Comparison of ENCODE assay signal across 41 cellular contexts in the genomic region with DNA sequence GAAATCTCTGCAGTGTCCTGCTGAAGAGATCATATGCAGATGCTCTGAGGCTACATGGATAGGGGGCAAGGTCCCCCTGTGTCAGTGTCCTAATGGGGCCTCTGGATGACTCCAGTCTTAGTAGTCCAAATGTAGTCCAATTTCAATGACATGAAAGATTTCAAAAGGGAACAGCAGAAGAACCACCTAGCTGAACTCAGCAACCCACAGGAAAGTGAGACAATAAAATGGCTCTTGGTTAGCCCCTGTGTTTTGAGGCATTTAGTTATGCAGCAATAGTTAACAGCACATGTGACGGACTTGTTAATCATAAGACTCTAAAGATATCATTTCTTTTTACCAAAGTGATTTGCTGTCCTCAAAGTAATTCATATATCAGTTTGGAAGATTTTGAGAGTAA. TPM values are rescaled to one million over a fixed set of nuclear protein-coding genes. Genes with fewer than 3 reads are reported as not detected.
"Had no signal": no experiment of that assay in that cellular context is flagged by ENCODE, and none has a peak within 500 bp of the region (broad histone marks: within the 10 kb centered on the region; RNA-seq: fewer than 3 reads in every experiment).

No MANE protein-coding gene starts in this region.

- H3K4me1 ChIP-seq: adrenal gland, ascending aorta, body of pancreas, breast epithelium had no signal

- H3K4me1 Mint-ChIP-seq: activated naive CD4-positive, alpha-beta T cell treated with anti-CD3 and anti-CD28 coated beads, Interleukin-2, amount 10 ng/mL, durations not matched to agents 7 days and 5 days; activated naive CD4-positive, alpha-beta T cell treated with anti-CD3 and anti-CD28 coated beads, Interleukin-2, amount 50 U/mL, for 24 hours; activated naive CD8-positive, alpha-beta T cell treated with anti-CD3 and anti-CD28 coated beads for 36 hours; activated naive CD8-positive, alpha-beta T cell treated with anti-CD3 and anti-CD28 coated beads, Interleukin-2, amount 10 ng/mL, durations not matched to agents 7 days and 5 days; activated naive CD8-positive, alpha-beta T cell treated with anti-CD3 and anti-CD28 coated beads, Interleukin-2, amount 50 U/mL, for 24 hours; activated T-helper 17 cell treated with anti-CD3 and anti-CD28 coated beads, Interleukin-2, amount 50 U/mL, for 72 hours; brain; central memory CD8-positive, alpha-beta T cell had no signal

- H3K4me3 Mint-ChIP-seq: activated naive CD4-positive, alpha-beta T cell treated with anti-CD3 and anti-CD28 coated beads for 36 hours; activated naive CD4-positive, alpha-beta T cell treated with anti-CD3 and anti-CD28 coated beads, Interleukin-2, amount 10 ng/mL, durations not matched to agents 7 days and 5 days; activated naive CD4-positive, alpha-beta T cell treated with anti-CD3 and anti-CD28 coated beads, Interleukin-2, amount 50 U/mL, for 24 hours; activated naive CD8-positive, alpha-beta T cell; activated naive CD8-positive, alpha-beta T cell treated with anti-CD3 and anti-CD28 coated beads for 36 hours; activated naive CD8-positive, alpha-beta T cell treated with anti-CD3 and anti-CD28 coated beads, Interleukin-2, amount 10 ng/mL, durations not matched to agents 7 days and 5 days; activated naive CD8-positive, alpha-beta T cell treated with anti-CD3 and anti-CD28 coated beads, Interleukin-2, amount 50 U/mL, for 24 hours; activated T-cell treated with anti-CD3 and anti-CD28 coated beads, Interleukin-2, amount 50 U/mL, for 24 hours; activated T-cell treated with anti-CD3 and anti-CD28 coated beads, Interleukin-2, amount 50 U/mL, for 4 hours; activated T-cell treated with anti-CD3 and anti-CD28 coated beads, Interleukin-2, amount 50 U/mL, for 72 hours; activated T-helper 1 cell treated with anti-CD3 and anti-CD28 coated beads, Interleukin-12 subunit alpha, Interleukin-12 subunit beta, Interleukin-2, Interleukin-4 antibody, amounts not matched to agents 30 ng/mL and 10 ng/mL and 1 ng/mL, durations not matched to agents 14 hours and 24 hours and 36 hours; activated T-helper 17 cell treated with anti-CD3 and anti-CD28 coated beads, Interleukin-2, amount 50 U/mL, for 72 hours; brain; central memory CD8-positive, alpha-beta T cell had no signal

- H3K27me3 ChIP-seq: adrenal gland, ascending aorta, body of pancreas, brain microvascular endothelial cell, breast epithelium, cardiac muscle cell had no signal

- ATAC-seq: activated naive CD4-positive, alpha-beta T cell treated with anti-CD3 and anti-CD28 coated beads, Interleukin-2, amount 50 U/mL, for 72 hours; activated naive CD8-positive, alpha-beta T cell treated with anti-CD3 and anti-CD28 coated beads, Interleukin-2, amount 50 U/mL, for 24 hours; activated T-cell treated with anti-CD3 and anti-CD28 coated beads, Interleukin-2, amount 50 U/mL, for 4 hours; activated T-cell treated with anti-CD3 and anti-CD28 coated beads, Interleukin-2, amount 50 U/mL, for 72 hours; activated T-helper 17 cell treated with anti-CD3 and anti-CD28 coated beads, Interleukin-2, amount 50 U/mL, for 72 hours; body of pancreas had no signal

- DNase-seq: activated effector memory CD4-positive, alpha-beta T cell treated with anti-CD3 and anti-CD28 coated beads, Interleukin-2, amount 50 U/mL, for 16 hours; activated effector memory CD4-positive, alpha-beta T cell treated with Interleukin-2 at 50 U/mL for 16 hours; activated gamma-delta T cell; activated gamma-delta T cell treated with Interleukin-2 at 50 U/mL for 16 hours; activated naive CD4-positive, alpha-beta T cell; activated naive CD4-positive, alpha-beta T cell treated with anti-CD3 and anti-CD28 coated beads for 36 hours; activated naive CD4-positive, alpha-beta T cell treated with anti-CD3 and anti-CD28 coated beads, Interleukin-2, amount 10 ng/mL, durations not matched to agents 7 days and 5 days; activated naive CD4-positive, alpha-beta T cell treated with anti-CD3 and anti-CD28 coated beads, Interleukin-2, amount 50 U/mL, for 16 hours; activated naive CD4-positive, alpha-beta T cell treated with Interleukin-2 at 50 U/mL for 16 hours; activated naive CD8-positive, alpha-beta T cell treated with anti-CD3 and anti-CD28 coated beads for 36 hours; activated naive CD8-positive, alpha-beta T cell treated with anti-CD3 and anti-CD28 coated beads, Interleukin-2, amount 10 ng/mL, durations not matched to agents 7 days and 5 days; activated naive CD8-positive, alpha-beta T cell treated with anti-CD3 and anti-CD28 coated beads, Interleukin-2, amount 50 U/mL, for 24 hours; activated T-cell treated with anti-CD3 and anti-CD28 coated beads, Interleukin-2, amount 50 U/mL, for 1 hour; activated T-cell treated with anti-CD3 and anti-CD28 coated beads, Interleukin-2, amount 50 U/mL, for 24 hours; activated T-cell treated with anti-CD3 and anti-CD28 coated beads, Interleukin-2, amount 50 U/mL, for 4 hours; activated T-cell treated with anti-CD3 and anti-CD28 coated beads, Interleukin-2, amount 50 U/mL, for 48 hours; activated T-cell treated with anti-CD3 and anti-CD28 coated beads, Interleukin-2, amount 50 U/mL, for 72 hours; amniotic stem cell; amygdala; anterior cingulate cortex; aorta; body of pancreas; brain microvascular endothelial cell; caudate nucleus; central memory CD4-positive, alpha-beta T cell had no signal

- H3K27me3 Mint-ChIP-seq: activated naive CD4-positive, alpha-beta T cell treated with anti-CD3 and anti-CD28 coated beads, Interleukin-2, amount 10 ng/mL, durations not matched to agents 7 days and 5 days; activated naive CD4-positive, alpha-beta T cell treated with anti-CD3 and anti-CD28 coated beads, Interleukin-2, amount 50 U/mL, for 24 hours; activated naive CD8-positive, alpha-beta T cell treated with anti-CD3 and anti-CD28 coated beads for 36 hours; activated T-cell treated with anti-CD3 and anti-CD28 coated beads, Interleukin-2, amount 50 U/mL, for 24 hours; activated T-helper 17 cell treated with anti-CD3 and anti-CD28 coated beads, Interleukin-2, amount 50 U/mL, for 72 hours; brain had no signal

- H3K36me3 Mint-ChIP-seq: activated naive CD4-positive, alpha-beta T cell treated with anti-CD3 and anti-CD28 coated beads, Interleukin-2, amount 10 ng/mL, durations not matched to agents 7 days and 5 days; activated naive CD4-positive, alpha-beta T cell treated with anti-CD3 and anti-CD28 coated beads, Interleukin-2, amount 50 U/mL, for 24 hours; activated naive CD4-positive, alpha-beta T cell treated with anti-CD3 and anti-CD28 coated beads, Interleukin-2, amount 50 U/mL, for 72 hours; activated naive CD8-positive, alpha-beta T cell; activated naive CD8-positive, alpha-beta T cell treated with anti-CD3 and anti-CD28 coated beads for 36 hours; brain had no signal

- H3K9me3 Mint-ChIP-seq: activated naive CD4-positive, alpha-beta T cell treated with anti-CD3 and anti-CD28 coated beads for 36 hours; activated naive CD4-positive, alpha-beta T cell treated with anti-CD3 and anti-CD28 coated beads, Interleukin-2, amount 10 ng/mL, durations not matched to agents 7 days and 5 days; activated naive CD4-positive, alpha-beta T cell treated with anti-CD3 and anti-CD28 coated beads, Interleukin-2, amount 50 U/mL, for 24 hours; activated naive CD4-positive, alpha-beta T cell treated with anti-CD3 and anti-CD28 coated beads, Interleukin-2, amount 50 U/mL, for 72 hours; activated naive CD8-positive, alpha-beta T cell treated with anti-CD3 and anti-CD28 coated beads for 36 hours; activated naive CD8-positive, alpha-beta T cell treated with anti-CD3 and anti-CD28 coated beads, Interleukin-2, amount 50 U/mL, for 24 hours; activated T-cell treated with anti-CD3 and anti-CD28 coated beads, Interleukin-2, amount 50 U/mL, for 24 hours; activated T-cell treated with anti-CD3 and anti-CD28 coated beads, Interleukin-2, amount 50 U/mL, for 4 hours; activated T-helper 1 cell treated with anti-CD3 and anti-CD28 coated beads, Interleukin-12 subunit alpha, Interleukin-12 subunit beta, Interleukin-2, Interleukin-4 antibody, amounts not matched to agents 30 ng/mL and 10 ng/mL and 1 ng/mL, durations not matched to agents 14 hours and 24 hours and 36 hours; activated T-helper 17 cell treated with anti-CD3 and anti-CD28 coated beads, Interleukin-2, amount 50 U/mL, for 72 hours; activated T-helper 2 cell treated with anti-CD3 and anti-CD28 coated beads, Interferon-gamma antibody, Interleukin-2, Interleukin-4, amounts not matched to agents 10 μg/mL and 5 μg/mL and 100 μg/mL, durations not matched to agents 14 hours and 24 hours and 36 hours; brain; central memory CD8-positive, alpha-beta T cell had no signal

- FAIRE-seq: astrocyte, bronchial epithelial cell had no signal

- H3K9me3 ChIP-seq: adrenal gland, ascending aorta, body of pancreas, breast epithelium had no signal

- H3K4me3 ChIP-seq: adrenal gland, ascending aorta, body of pancreas, breast epithelium, cardiac muscle cell had no signal

- H3K27ac Mint-ChIP-seq: activated naive CD4-positive, alpha-beta T cell treated with anti-CD3 and anti-CD28 coated beads for 36 hours; activated naive CD4-positive, alpha-beta T cell treated with anti-CD3 and anti-CD28 coated beads, Interleukin-2, amount 10 ng/mL, durations not matched to agents 7 days and 5 days; activated naive CD4-positive, alpha-beta T cell treated with anti-CD3 and anti-CD28 coated beads, Interleukin-2, amount 50 U/mL, for 24 hours; activated naive CD4-positive, alpha-beta T cell treated with anti-CD3 and anti-CD28 coated beads, Interleukin-2, amount 50 U/mL, for 72 hours; activated naive CD8-positive, alpha-beta T cell; activated naive CD8-positive, alpha-beta T cell treated with anti-CD3 and anti-CD28 coated beads for 36 hours; activated naive CD8-positive, alpha-beta T cell treated with anti-CD3 and anti-CD28 coated beads, Interleukin-2, amount 10 ng/mL, durations not matched to agents 7 days and 5 days; activated naive CD8-positive, alpha-beta T cell treated with anti-CD3 and anti-CD28 coated beads, Interleukin-2, amount 50 U/mL, for 24 hours; activated T-cell treated with anti-CD3 and anti-CD28 coated beads, Interleukin-2, amount 50 U/mL, for 24 hours; activated T-cell treated with anti-CD3 and anti-CD28 coated beads, Interleukin-2, amount 50 U/mL, for 72 hours; activated T-helper 1 cell treated with anti-CD3 and anti-CD28 coated beads, Interleukin-12 subunit alpha, Interleukin-12 subunit beta, Interleukin-2, Interleukin-4 antibody, amounts not matched to agents 30 ng/mL and 10 ng/mL and 1 ng/mL, durations not matched to agents 14 hours and 24 hours and 36 hours; activated T-helper 17 cell treated with anti-CD3 and anti-CD28 coated beads, Interleukin-2, amount 50 U/mL, for 72 hours; activated T-helper 2 cell treated with anti-CD3 and anti-CD28 coated beads, Interferon-gamma antibody, Interleukin-2, Interleukin-4, amounts not matched to agents 10 μg/mL and 5 μg/mL and 100 μg/mL, durations not matched to agents 14 hours and 24 hours and 36 hours; brain had no signal

- H3K36me3 ChIP-seq: adrenal gland, ascending aorta, brain microvascular endothelial cell, breast epithelium, cardiac muscle cell had no signal

- H3K27ac ChIP-seq: adrenal gland, ascending aorta, body of pancreas, brain microvascular endothelial cell, breast epithelium, cardiac muscle cell had no signal

RNA-seq across cellular contexts. Expression of a gene that starts 22.7 kb away (rescaled TPM):
- total RNA-seq: activated naive CD4-positive, alpha-beta T cell treated with anti-CD3 and anti-CD28 coated beads for 36 hours; activated naive CD4-positive, alpha-beta T cell treated with anti-CD3 and anti-CD28 coated beads, Interleukin-2, amount 50 U/mL, for 72 hours; activated naive CD8-positive, alpha-beta T cell treated with anti-CD3 and anti-CD28 coated beads for 36 hours; activated naive CD8-positive, alpha-beta T cell treated with anti-CD3 and anti-CD28 coated beads, Interleukin-2, amount 10 ng/mL, durations not matched to agents 7 days and 5 days; activated T-cell treated with anti-CD3 and anti-CD28 coated beads, Interleukin-2, amount 50 U/mL, for 4 hours; activated T-cell treated with anti-CD3 and anti-CD28 coated beads, Interleukin-2, amount 50 U/mL, for 72 hours; activated T-helper 1 cell treated with anti-CD3 and anti-CD28 coated beads, Interleukin-12 subunit alpha, Interleukin-12 subunit beta, Interleukin-2, Interleukin-4 antibody, amounts not matched to agents 30 ng/mL and 10 ng/mL and 1 ng/mL, durations not matched to agents 14 hours and 24 hours and 36 hours; activated T-helper 17 cell treated with anti-CD3 and anti-CD28 coated beads, Interleukin-2, amount 50 U/mL, for 72 hours; activated T-helper 2 cell treated with anti-CD3 and anti-CD28 coated beads, Interferon-gamma antibody, Interleukin-2, Interleukin-4, amounts not matched to agents 10 μg/mL and 5 μg/mL and 100 μg/mL, durations not matched to agents 14 hours and 24 hours and 36 hours; adrenal gland; aorta; ascending aorta; breast epithelium; bronchial epithelial cell; cardiac muscle cell; cardiac septum; chondrocyte had no signal
- polyA plus RNA-seq: adrenal gland, aorta, cardiac muscle cell had no signal
